Comparison of ENCODE assay signal across 1 cellular context in genomic region chr6:3359973-3360726, GRCh38.
TF ChIP-seq lines count a peak whose summit lies in the region.

No MANE protein-coding gene starts in this region.

TF ChIP-seq in HepG2, 621 proteins besides CTCF, POLR2A, EP300 and RAD21:
- TF ChIP-seq ZHX1 (CRISPR knock-in tag; IDR thresholded peaks at IDR 0.05; ENCODE audit: low read depth) (no peak), ZNF253 (CRISPR knock-in tag; IDR thresholded peaks at IDR 0.05; ENCODE audit: borderline replicate concordance) (no peak), SOX6 (IDR thresholded peaks at IDR 0.05) (no peak), SOX6 (CRISPR knock-in tag; IDR thresholded peaks at IDR 0.05) (no peak), JDP2 (CRISPR knock-in tag; IDR thresholded peaks at IDR 0.05; ENCODE audit: borderline replicate concordance) (no peak), HOMEZ (CRISPR knock-in tag; IDR thresholded peaks at IDR 0.05; ENCODE audit: low read depth) (no peak), SMAD1 (CRISPR knock-in tag; IDR thresholded peaks at IDR 0.05; ENCODE audit: borderline replicate concordance, low read depth) (no peak), ZNF382 (CRISPR knock-in tag; IDR thresholded peaks at IDR 0.05; ENCODE audit: borderline replicate concordance) (no peak), KLF15 (CRISPR knock-in tag; IDR thresholded peaks at IDR 0.05; ENCODE audit: borderline replicate concordance) (no peak), HNRNPK (IDR thresholded peaks at IDR 0.05; ENCODE audit: low read depth, low read length, poor library complexity, severe bottlenecking) (peak; percentile 45), ZNF282 (IDR thresholded peaks at IDR 0.05; ENCODE audit: partially characterized antibody) (no peak), ZNF143 (CRISPR knock-in tag; IDR thresholded peaks at IDR 0.05) (no peak), MATR3 (CRISPR knock-in tag; IDR thresholded peaks at IDR 0.05) (no peak), FLYWCH1 (CRISPR knock-in tag; IDR thresholded peaks at IDR 0.05) (0 out of 2 replicates have a peak, but pooled peaks have one; percentile 31), ZFP90 (CRISPR knock-in tag; IDR thresholded peaks at IDR 0.05; ENCODE audit: borderline replicate concordance) (no peak), ARNTL (CRISPR knock-in tag; IDR thresholded peaks at IDR 0.05) (no peak), NRL (CRISPR knock-in tag; IDR thresholded peaks at IDR 0.05; ENCODE audit: borderline replicate concordance) (0 out of 2 replicates have a peak, but pooled peaks have one; percentile 60), ZFP91 (CRISPR knock-in tag; IDR thresholded peaks at IDR 0.05; ENCODE audit: borderline replicate concordance) (no peak)
